ENCODE assay signal across 11 cellular contexts in the genomic region with DNA sequence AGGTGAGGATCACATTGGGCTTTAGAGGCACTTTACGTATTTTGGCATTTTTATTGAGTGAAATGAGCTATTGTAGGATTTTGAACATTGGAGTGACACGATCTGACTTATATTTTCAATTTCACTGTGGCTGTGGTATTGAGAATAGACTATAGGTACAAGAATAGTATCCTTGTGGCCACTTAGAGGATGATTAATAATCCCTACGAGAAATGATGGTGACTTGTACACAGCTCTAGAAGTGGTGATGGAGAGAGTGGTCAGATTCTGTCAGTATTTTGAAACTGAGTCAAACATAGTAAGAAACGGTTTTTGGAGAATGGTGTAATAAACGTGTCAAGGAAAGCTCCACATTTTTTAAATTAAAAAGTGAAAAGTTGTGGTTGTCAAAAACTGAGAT.
"Had no signal": no experiment of that assay in that cellular context is flagged by ENCODE, and none has a peak within 500 bp of the region (broad histone marks: within the 10 kb centered on the region; RNA-seq: fewer than 3 reads in every experiment).

No MANE protein-coding gene starts in this region.

- H3K27ac ChIP-seq: GM23248 had no signal

- H3K4me1 ChIP-seq: HAP-1 had no signal

- FAIRE-seq: H1, H54 had no signal

- H3K27ac Mint-ChIP-seq: GM23338, H9, HFFc6 had no signal

- H3K9me3 ChIP-seq: HAP-1 had no signal

- ATAC-seq: GM23338, HCT116 had no signal

- DNase-seq: GM23248, GOT3, H7, H9, HCEC 1CT, HFFc6 had no signal

- H2AFZ ChIP-seq: GM23248 had no signal

- H3K36me3 ChIP-seq: HAP-1 had no signal

- H3K4me3 Mint-ChIP-seq: GM23338, H9, HFFc6 had no signal

- H3K9ac ChIP-seq: GM23248 had no signal

- H3K4me2 ChIP-seq: GM23338 had no signal

- H3K4me3 ChIP-seq: GM23248, GM23338, HAP-1 had no signal

- H3K4me1 Mint-ChIP-seq: GM23338 had no signal
